Comparison of ENCODE assay signal across 1 cellular context in genomic region chr4:151917145-151917775, GRCh38.
TF ChIP-seq lines count a peak whose summit lies in the region.

No MANE protein-coding gene starts in this region.

TF ChIP-seq in H1, 55 proteins besides CTCF, POLR2A, EP300 and RAD21:
- TF ChIP-seq BCL11A (IDR thresholded peaks at IDR 0.05; ENCODE audit: low read depth in 2 of 2, low read length in 2 of 2) (no peak), TAF7 (optimal IDR thresholded peaks at IDR 0.05; ENCODE audit: borderline replicate concordance, low read depth, low read length) (no peak), KDM1A (IDR thresholded peaks at IDR 0.05; ENCODE audit: borderline replicate concordance, low read length) (no peak), HDAC6 (IDR thresholded peaks at IDR 0.05; ENCODE audit: low read depth, low read length) (no peak), EGR1 (IDR thresholded peaks at IDR 0.05; ENCODE audit: borderline replicate concordance, low read depth, low read length) (no peak), RXRA (IDR thresholded peaks at IDR 0.05; ENCODE audit: insufficient read depth, low read depth, low read length) (no peak), CREB1 (IDR thresholded peaks at IDR 0.05) (no peak), E2F6 (IDR thresholded peaks at IDR 0.05) (no peak), ATF2 (IDR thresholded peaks at IDR 0.05; ENCODE audit: low read length) (no peak), SP4 (IDR thresholded peaks at IDR 0.05; ENCODE audit: low read length) (no peak), ATF3 (IDR thresholded peaks at IDR 0.05; ENCODE audit: insufficient read depth, low read depth, low read length) (no peak), SRF (IDR thresholded peaks at IDR 0.05; ENCODE audit: low read depth, low read length) (no peak), CHD1 (IDR thresholded peaks at IDR 0.05; ENCODE audit: low read depth, low read length) (no peak), CTBP2 (IDR thresholded peaks at IDR 0.05; ENCODE audit: borderline replicate concordance, insufficient read depth, insufficient read length, low read length) (no peak), ASH2L (IDR thresholded peaks at IDR 0.05; ENCODE audit: low read length) (no peak), BACH1 (IDR thresholded peaks at IDR 0.05; ENCODE audit: low read length) (no peak)
TF ChIP-seq in H1: peak in this region for 0.
